2 cellular contexts compared by ENCODE assay signal in the genomic region with DNA sequence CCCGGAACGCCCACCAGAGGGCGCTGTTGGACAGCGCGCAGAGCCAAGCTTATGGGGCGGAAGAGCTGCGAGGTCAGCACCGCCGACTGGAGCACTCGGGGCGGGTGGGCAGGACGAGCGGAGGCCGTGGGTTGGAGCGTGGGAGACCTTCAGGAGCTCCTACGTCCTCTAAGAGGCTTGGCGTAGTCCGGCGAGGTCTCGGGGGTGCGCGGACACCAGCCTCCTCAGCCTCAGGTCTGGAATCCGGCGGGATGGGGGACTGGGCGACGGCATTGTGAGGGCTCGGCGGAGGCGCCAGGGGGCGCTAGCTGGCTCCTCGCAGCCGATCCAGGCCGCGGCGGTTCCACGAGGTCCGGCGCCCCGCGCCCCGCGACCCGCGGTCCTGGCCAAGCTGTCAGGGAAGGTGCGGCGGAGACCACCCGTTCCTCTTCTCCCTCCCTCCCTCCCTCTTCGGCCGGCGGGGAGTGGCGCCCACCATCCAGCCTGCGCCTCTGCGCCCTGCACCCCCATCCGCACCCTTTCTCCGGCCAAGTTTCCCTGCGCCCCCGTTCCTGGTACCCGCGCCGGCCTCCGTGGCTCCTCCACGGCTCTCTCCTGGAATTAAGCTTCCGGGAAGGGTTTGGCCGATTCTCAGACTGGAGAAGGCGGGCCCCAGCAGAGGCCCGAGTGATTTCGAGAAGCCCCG.
TF ChIP-seq lines count a peak whose summit lies in the region.

No MANE protein-coding gene starts in this region.

TF ChIP-seq in HCT116, 20 proteins besides CTCF, POLR2A, EP300 and RAD21:
- TF ChIP-seq SP1 (IDR thresholded peaks at IDR 0.05; ENCODE audit: low read depth) (no peak), ZNF274 (IDR thresholded peaks at IDR 0.05; ENCODE audit: low read depth, low read length) (no peak), POLR2AphosphoS5 (IDR thresholded peaks at IDR 0.05; ENCODE audit: low read depth, low read length) (no peak), MAX (IDR thresholded peaks at IDR 0.05) (peak; percentile 59), ZFX (IDR thresholded peaks at IDR 0.05) (no peak), CBX3 (IDR thresholded peaks at IDR 0.05; ENCODE audit: low read depth) (no peak; the same call in 1 of the 2 replicates), ELF1 (IDR thresholded peaks at IDR 0.05; ENCODE audit: borderline replicate concordance, low read depth) (no peak)
- TF ChIP-seq, protein P1, sequence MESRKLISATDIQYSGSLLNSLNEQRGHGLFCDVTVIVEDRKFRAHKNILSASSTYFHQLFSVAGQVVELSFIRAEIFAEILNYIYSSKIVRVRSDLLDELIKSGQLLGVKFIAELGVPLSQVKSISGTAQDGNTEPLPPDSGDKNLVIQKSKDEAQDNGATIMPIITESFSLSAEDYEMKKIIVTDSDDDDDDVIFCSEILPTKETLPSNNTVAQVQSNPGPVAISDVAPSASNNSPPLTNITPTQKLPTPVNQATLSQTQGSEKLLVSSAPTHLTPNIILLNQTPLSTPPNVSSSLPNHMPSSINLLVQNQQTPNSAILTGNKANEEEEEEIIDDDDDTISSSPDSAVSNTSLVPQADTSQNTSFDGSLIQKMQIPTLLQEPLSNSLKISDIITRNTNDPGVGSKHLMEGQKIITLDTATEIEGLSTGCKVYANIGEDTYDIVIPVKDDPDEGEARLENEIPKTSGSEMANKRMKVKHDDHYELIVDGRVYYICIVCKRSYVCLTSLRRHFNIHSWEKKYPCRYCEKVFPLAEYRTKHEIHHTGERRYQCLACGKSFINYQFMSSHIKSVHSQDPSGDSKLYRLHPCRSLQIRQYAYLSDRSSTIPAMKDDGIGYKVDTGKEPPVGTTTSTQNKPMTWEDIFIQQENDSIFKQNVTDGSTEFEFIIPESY (IDR thresholded peaks at IDR 0.05; ENCODE audit: extremely low read depth, insufficient replicate concordance, low read length), result no peak
TF ChIP-seq in HCT116: peak in this region for 1.

TF ChIP-seq in SK-N-SH, 30 proteins besides CTCF, POLR2A, EP300 and RAD21:
- TF ChIP-seq, protein P2, sequence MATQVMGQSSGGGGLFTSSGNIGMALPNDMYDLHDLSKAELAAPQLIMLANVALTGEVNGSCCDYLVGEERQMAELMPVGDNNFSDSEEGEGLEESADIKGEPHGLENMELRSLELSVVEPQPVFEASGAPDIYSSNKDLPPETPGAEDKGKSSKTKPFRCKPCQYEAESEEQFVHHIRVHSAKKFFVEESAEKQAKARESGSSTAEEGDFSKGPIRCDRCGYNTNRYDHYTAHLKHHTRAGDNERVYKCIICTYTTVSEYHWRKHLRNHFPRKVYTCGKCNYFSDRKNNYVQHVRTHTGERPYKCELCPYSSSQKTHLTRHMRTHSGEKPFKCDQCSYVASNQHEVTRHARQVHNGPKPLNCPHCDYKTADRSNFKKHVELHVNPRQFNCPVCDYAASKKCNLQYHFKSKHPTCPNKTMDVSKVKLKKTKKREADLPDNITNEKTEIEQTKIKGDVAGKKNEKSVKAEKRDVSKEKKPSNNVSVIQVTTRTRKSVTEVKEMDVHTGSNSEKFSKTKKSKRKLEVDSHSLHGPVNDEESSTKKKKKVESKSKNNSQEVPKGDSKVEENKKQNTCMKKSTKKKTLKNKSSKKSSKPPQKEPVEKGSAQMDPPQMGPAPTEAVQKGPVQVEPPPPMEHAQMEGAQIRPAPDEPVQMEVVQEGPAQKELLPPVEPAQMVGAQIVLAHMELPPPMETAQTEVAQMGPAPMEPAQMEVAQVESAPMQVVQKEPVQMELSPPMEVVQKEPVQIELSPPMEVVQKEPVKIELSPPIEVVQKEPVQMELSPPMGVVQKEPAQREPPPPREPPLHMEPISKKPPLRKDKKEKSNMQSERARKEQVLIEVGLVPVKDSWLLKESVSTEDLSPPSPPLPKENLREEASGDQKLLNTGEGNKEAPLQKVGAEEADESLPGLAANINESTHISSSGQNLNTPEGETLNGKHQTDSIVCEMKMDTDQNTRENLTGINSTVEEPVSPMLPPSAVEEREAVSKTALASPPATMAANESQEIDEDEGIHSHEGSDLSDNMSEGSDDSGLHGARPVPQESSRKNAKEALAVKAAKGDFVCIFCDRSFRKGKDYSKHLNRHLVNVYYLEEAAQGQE (IDR thresholded peaks at IDR 0.05; ENCODE audit: low read depth, low read length), result peak; percentile 9; the same call in 1 of the 2 replicates
- no peak for TF ChIP-seq GABPA (IDR thresholded peaks at IDR 0.05; ENCODE audit: low read depth)
- TF ChIP-seq USF1 (IDR thresholded peaks at IDR 0.05; ENCODE audit: borderline replicate concordance, low read depth), result no peak
- no peak for TF ChIP-seq SIN3A (IDR thresholded peaks at IDR 0.05; ENCODE audit: borderline replicate concordance, low read depth, low read length)
- TF ChIP-seq FOXM1 (IDR thresholded peaks at IDR 0.05; ENCODE audit: low read depth), result no peak
- TF ChIP-seq, protein P3, sequence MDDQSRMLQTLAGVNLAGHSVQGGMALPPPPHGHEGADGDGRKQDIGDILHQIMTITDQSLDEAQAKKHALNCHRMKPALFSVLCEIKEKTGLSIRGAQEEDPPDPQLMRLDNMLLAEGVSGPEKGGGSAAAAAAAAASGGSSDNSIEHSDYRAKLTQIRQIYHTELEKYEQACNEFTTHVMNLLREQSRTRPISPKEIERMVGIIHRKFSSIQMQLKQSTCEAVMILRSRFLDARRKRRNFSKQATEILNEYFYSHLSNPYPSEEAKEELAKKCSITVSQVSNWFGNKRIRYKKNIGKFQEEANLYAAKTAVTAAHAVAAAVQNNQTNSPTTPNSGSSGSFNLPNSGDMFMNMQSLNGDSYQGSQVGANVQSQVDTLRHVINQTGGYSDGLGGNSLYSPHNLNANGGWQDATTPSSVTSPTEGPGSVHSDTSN (IDR thresholded peaks at IDR 0.05), result no peak
- TF ChIP-seq MAX (IDR thresholded peaks at IDR 0.05; ENCODE audit: low read depth), result 0 out of 2 replicates have a peak, but pooled peaks have one; percentile 36
- peak; percentile 74; the same call in 1 of the 2 replicates for TF ChIP-seq SMC3 (IDR thresholded peaks at IDR 0.05; ENCODE audit: low read depth, low read length)
- TF ChIP-seq GATA2 (CRISPR knock-in tag; IDR thresholded peaks at IDR 0.05), result no peak
